ENCODE assay signal across 8 cellular contexts in genomic region chr6:139161169-139161568, GRCh38. TPM values are rescaled to one million over a fixed set of nuclear protein-coding genes. Genes with fewer than 3 reads are reported as not detected.
A peak's percentile ranks its signal among the peaks of the same experiment; 100 is the strongest.
DNase-seq lines count a peak whose midpoint lies in the region; ATAC-seq and TF ChIP-seq lines count a peak whose summit lies in the region.

No MANE protein-coding gene starts in this region.

- peaks cover 73% of the 10 kb centered on the region for H3K79me2 ChIP-seq in GM23248 (ENCODE audit: insufficient read depth)

- H3K4me3 ChIP-seq in BLaER1 = no peak overlapping the region
- no peak overlapping the region for H3K4me3 ChIP-seq in GM23248
- no peak overlapping the region for H3K4me3 ChIP-seq in ascending aorta

- 28 to 37% methylated on average over 1 of the region's 1 CpG for WGBS in GM23248 (ENCODE audit: low coverage in 1 of 2, low lambda C conversion rate in 2 of 2, missing lambda C conversion rate in 2 of 2), 2 experiments

- H3K27me3 ChIP-seq in BLaER1 (no peaks in the 10 kb centered on the region), GM23248 (replicated peaks; ENCODE audit: insufficient read depth) (no peaks in the 10 kb centered on the region), ascending aorta (no peaks in the 10 kb centered on the region)

- no peaks in the 10 kb centered on the region for H3K9me3 ChIP-seq in BLaER1
- no peaks in the 10 kb centered on the region for H3K9me3 ChIP-seq in GM23248 (ENCODE audit: low read depth)
- H3K9me3 ChIP-seq in ascending aorta = no peaks in the 10 kb centered on the region

- TF ChIP-seq CTCF in ascending aorta (IDR thresholded peaks at IDR 0.05) = no peak

- H3K27me3 Mint-ChIP-seq in effector memory CD8-positive, alpha-beta T cell = no peaks in the 10 kb centered on the region
- H3K27me3 Mint-ChIP-seq in stimulated activated naive CD8-positive, alpha-beta T cell treated with anti-CD3 and anti-CD28 coated beads, Interleukin-15, Interleukin-2, amounts not matched to agents 100 ng/mL and 50 ng/mL, for 24 hours = no peaks in the 10 kb centered on the region

- H2AFZ ChIP-seq in GM23248 = no peak overlapping the region

- H3K36me3 Mint-ChIP-seq in effector memory CD8-positive, alpha-beta T cell (ENCODE audit: insufficient read depth) = peaks cover 88% of the 10 kb centered on the region
- peaks cover 35% of the 10 kb centered on the region for H3K36me3 Mint-ChIP-seq in stimulated activated naive CD8-positive, alpha-beta T cell treated with anti-CD3 and anti-CD28 coated beads, Interleukin-15, Interleukin-2, amounts not matched to agents 100 ng/mL and 50 ng/mL, for 24 hours (ENCODE audit: low read depth)

- H3K27ac ChIP-seq in BLaER1 = no peak overlapping the region
- no peak overlapping the region for H3K27ac ChIP-seq in GM23248
- no peak overlapping the region for H3K27ac ChIP-seq in ascending aorta

- peak overlapping the region; percentile 86 to 94 for H3K27ac Mint-ChIP-seq in effector memory CD8-positive, alpha-beta T cell
- H3K27ac Mint-ChIP-seq in stimulated activated naive CD8-positive, alpha-beta T cell treated with anti-CD3 and anti-CD28 coated beads, Interleukin-15, Interleukin-2, amounts not matched to agents 100 ng/mL and 50 ng/mL, for 24 hours = peak overlapping the region; percentile 99

- peaks cover 74 to 77% of the 10 kb centered on the region in 2 donors for H3K4me1 Mint-ChIP-seq in effector memory CD8-positive, alpha-beta T cell (ENCODE audit: low read depth in 2 of 2)
- peaks cover 92% of the 10 kb centered on the region for H3K4me1 Mint-ChIP-seq in stimulated activated naive CD8-positive, alpha-beta T cell treated with anti-CD3 and anti-CD28 coated beads, Interleukin-15, Interleukin-2, amounts not matched to agents 100 ng/mL and 50 ng/mL, for 24 hours (ENCODE audit: low read depth)

- H3K9me2 ChIP-seq in GM23248 (ENCODE audit: insufficient read depth) = no peaks in the 10 kb centered on the region

- H3K9ac ChIP-seq in BLaER1 (no peak overlapping the region), GM23248 (no peak overlapping the region)

- DNase-seq in GM23248 (peak; percentile 62), T-helper 1 cell (peak; percentile 28 to 81 (median 72)), NCI-H146 treated with DMSO at 0.1 percent for 48 hours (lab: John Stamatoyannopoulos, UW; ENCODE audit: unreplicated experiment) (no peak), ascending aorta (ENCODE audit: low spot score in 2 of 2) (no peak)
- DNase-seq in effector memory CD8-positive, alpha-beta T cell = peak; percentile 59 to 64 (median 63)

- in situ Hi-C loops in GM23248 (cut with MboI) = no loop called here

- H3K4me3 Mint-ChIP-seq in effector memory CD8-positive, alpha-beta T cell = peak overlapping the region; percentile 69 to 77
- H3K4me3 Mint-ChIP-seq in stimulated activated naive CD8-positive, alpha-beta T cell treated with anti-CD3 and anti-CD28 coated beads, Interleukin-15, Interleukin-2, amounts not matched to agents 100 ng/mL and 50 ng/mL, for 24 hours = peak overlapping the region; percentile 67

- ATAC-seq in effector memory CD8-positive, alpha-beta T cell (replicated peaks) = peak; percentile 79
- ATAC-seq in HG03039 (IDR thresholded peaks at IDR 0.05; ENCODE audit: unreplicated experiment) = no peak

- H3F3A ChIP-seq in GM23248 (ENCODE audit: insufficient read depth) = no peaks in the 10 kb centered on the region; the same call in 1 of the 2 replicates

- H3K4me1 ChIP-seq in BLaER1 (peaks cover 44% of the 10 kb centered on the region), GM23248 (ENCODE audit: insufficient read depth) (peaks cover 13% of the 10 kb centered on the region), ascending aorta (peaks cover 0 to 11% of the 10 kb centered on the region in 2 donors)

- H4K20me1 ChIP-seq in BLaER1 (peaks cover 100% of the 10 kb centered on the region), GM23248 (ENCODE audit: insufficient read depth) (peaks cover 6% of the 10 kb centered on the region; the same call in 1 of the 2 replicates)

- H3K36me3 ChIP-seq in BLaER1 = peaks cover 45% of the 10 kb centered on the region
- H3K36me3 ChIP-seq in GM23248 (ENCODE audit: low read depth) = no peaks in the 10 kb centered on the region
- peaks cover 2% of the 10 kb centered on the region in 2 donors for H3K36me3 ChIP-seq in ascending aorta

- H3K4me2 ChIP-seq in BLaER1 (peak overlapping the region; percentile 71), GM23248 (ENCODE audit: unreplicated experiment) (no peak overlapping the region)

- no peaks in the 10 kb centered on the region for H3K9me3 Mint-ChIP-seq in effector memory CD8-positive, alpha-beta T cell
- H3K9me3 Mint-ChIP-seq in stimulated activated naive CD8-positive, alpha-beta T cell treated with anti-CD3 and anti-CD28 coated beads, Interleukin-15, Interleukin-2, amounts not matched to agents 100 ng/mL and 50 ng/mL, for 24 hours = no peaks in the 10 kb centered on the region

- intact Hi-C loops in ascending aorta (cut with DNase I) = no loop called here

RNA-seq across cellular contexts. Expression of gene HECA, which starts 26.3 kb away (rescaled TPM):
- total RNA-seq in GM23248 (2014; rRNA removed; shearing (Covaris generic)) = 17.2 and 22.5 TPM in 2 replicates
- polyA plus RNA-seq in GM23248 (2016; fragmentation: Nextera tagmentation; extraction: Ambion mirVana) = 2.7 and 2.9 TPM in 2 replicates
- total RNA-seq in ascending aorta = 27.0 TPM

Comparison
In these comparisons a context has a peak if more than half of its experiments do, and no peak if none do; other contexts are left out.
1. DNase-seq: peak in GM23248 (single experiment), T-helper 1 cell (5 of 5) and effector memory CD8-positive, alpha-beta T cell (3 of 3); none in NCI-H146 treated with DMSO at 0.1 percent for 48 hours (single experiment) and ascending aorta (0 of 2).